Comparison of ENCODE assay signal across 25 cellular contexts in the genomic region with DNA sequence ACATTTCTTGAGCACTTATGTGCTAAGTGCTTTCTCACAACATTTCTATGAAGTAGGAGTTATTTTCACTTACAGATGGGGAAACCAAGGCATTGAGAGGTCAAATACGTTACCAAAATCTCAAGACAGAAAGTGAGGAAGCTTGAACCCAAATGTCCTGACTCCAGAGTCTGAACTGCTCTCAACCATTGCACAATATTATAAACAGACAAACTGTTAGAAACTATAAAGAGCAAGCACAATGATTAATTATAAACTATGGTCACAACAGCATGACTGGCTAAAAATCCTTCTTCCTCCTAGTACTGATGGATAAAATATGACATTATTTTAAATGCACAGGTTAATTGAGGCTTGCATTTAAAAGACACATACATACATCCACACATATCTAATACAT.
"Had no signal": no experiment of that assay in that cellular context is flagged by ENCODE, and none has a peak within 500 bp of the region (broad histone marks: within the 10 kb centered on the region; RNA-seq: fewer than 3 reads in every experiment).

No MANE protein-coding gene starts in this region.

- H3K27me3 ChIP-seq: dorsolateral prefrontal cortex, heart right ventricle, pancreas, right lobe of liver, stomach, thyroid gland, vagina had no signal

- DNase-seq: dorsolateral prefrontal cortex; effector CD4-positive, alpha-beta T cell; foreskin melanocyte; glutamatergic neuron; heart right ventricle; hippocampal formation; islet precursor cell; kidney glomerular epithelial cell; left colon; left ventricle myocardium superior; mesendoderm; midbrain; naive thymus-derived CD4-positive, alpha-beta T cell; pancreas; right lobe of liver; small intestine; stimulated activated CD4-positive, alpha-beta T cell treated with anti-CD3 and anti-CD28 coated beads, Interleukin-15, amount 100 ng/mL, for 24 hours; stimulated activated CD4-positive, alpha-beta T cell treated with anti-CD3 and anti-CD28 coated beads, Interleukin-4, amount 100 ng/mL, for 1 hour; stimulated activated CD8-positive, alpha-beta memory T cell treated with anti-CD3 and anti-CD28 coated beads, Interleukin-4, amount 100 ng/mL, for 48 hours; stimulated activated naive CD4-positive, alpha-beta T cell treated with Interleukin-2 at 50 U/mL for 16 hours; stomach; thyroid gland; trophoblast cell had no signal

- H3K36me3 ChIP-seq: heart right ventricle, pancreas, right lobe of liver, stomach, thyroid gland, vagina had no signal

- H3K9me3 ChIP-seq: pancreas, right lobe of liver, thyroid gland, vagina had no signal

- H3K4me3 ChIP-seq: dorsolateral prefrontal cortex, heart right ventricle, pancreas, right lobe of liver, stomach, thyroid gland, vagina had no signal

- H3K4me1 ChIP-seq: heart right ventricle, pancreas, stomach, thyroid gland, vagina had no signal

- H3K27ac ChIP-seq: dorsolateral prefrontal cortex, heart right ventricle, pancreas, right lobe of liver, stomach, thyroid gland, vagina had no signal

- ATAC-seq: esophagus mucosa; heart right ventricle; left colon; left ventricle myocardium superior; naive thymus-derived CD4-positive, alpha-beta T cell; pancreas had no signal
